1 cellular context compared by ENCODE assay signal in genomic region chr3:66386925-66387650, GRCh38.
TF ChIP-seq lines count a peak whose summit lies in the region.

No MANE protein-coding gene starts in this region.

TF ChIP-seq in GM12878, 131 proteins besides CTCF, POLR2A, EP300 and RAD21 (continued from another document):
- TF ChIP-seq, protein P1, sequence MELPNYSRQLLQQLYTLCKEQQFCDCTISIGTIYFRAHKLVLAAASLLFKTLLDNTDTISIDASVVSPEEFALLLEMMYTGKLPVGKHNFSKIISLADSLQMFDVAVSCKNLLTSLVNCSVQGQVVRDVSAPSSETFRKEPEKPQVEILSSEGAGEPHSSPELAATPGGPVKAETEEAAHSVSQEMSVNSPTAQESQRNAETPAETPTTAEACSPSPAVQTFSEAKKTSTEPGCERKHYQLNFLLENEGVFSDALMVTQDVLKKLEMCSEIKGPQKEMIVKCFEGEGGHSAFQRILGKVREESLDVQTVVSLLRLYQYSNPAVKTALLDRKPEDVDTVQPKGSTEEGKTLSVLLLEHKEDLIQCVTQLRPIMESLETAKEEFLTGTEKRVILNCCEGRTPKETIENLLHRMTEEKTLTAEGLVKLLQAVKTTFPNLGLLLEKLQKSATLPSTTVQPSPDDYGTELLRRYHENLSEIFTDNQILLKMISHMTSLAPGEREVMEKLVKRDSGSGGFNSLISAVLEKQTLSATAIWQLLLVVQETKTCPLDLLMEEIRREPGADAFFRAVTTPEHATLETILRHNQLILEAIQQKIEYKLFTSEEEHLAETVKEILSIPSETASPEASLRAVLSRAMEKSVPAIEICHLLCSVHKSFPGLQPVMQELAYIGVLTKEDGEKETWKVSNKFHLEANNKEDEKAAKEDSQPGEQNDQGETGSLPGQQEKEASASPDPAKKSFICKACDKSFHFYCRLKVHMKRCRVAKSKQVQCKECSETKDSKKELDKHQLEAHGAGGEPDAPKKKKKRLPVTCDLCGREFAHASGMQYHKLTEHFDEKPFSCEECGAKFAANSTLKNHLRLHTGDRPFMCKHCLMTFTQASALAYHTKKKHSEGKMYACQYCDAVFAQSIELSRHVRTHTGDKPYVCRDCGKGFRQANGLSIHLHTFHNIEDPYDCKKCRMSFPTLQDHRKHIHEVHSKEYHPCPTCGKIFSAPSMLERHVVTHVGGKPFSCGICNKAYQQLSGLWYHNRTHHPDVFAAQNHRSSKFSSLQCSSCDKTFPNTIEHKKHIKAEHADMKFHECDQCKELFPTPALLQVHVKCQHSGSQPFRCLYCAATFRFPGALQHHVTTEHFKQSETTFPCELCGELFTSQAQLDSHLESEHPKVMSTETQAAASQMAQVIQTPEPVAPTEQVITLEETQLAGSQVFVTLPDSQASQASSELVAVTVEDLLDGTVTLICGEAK (IDR thresholded peaks at IDR 0.05; ENCODE audit: borderline replicate concordance) = no peak
- TF ChIP-seq NFXL1 (IDR thresholded peaks at IDR 0.05; ENCODE audit: borderline replicate concordance) = no peak
- TF ChIP-seq RAD51 (IDR thresholded peaks at IDR 0.05) = peak; percentile 86
- peak; percentile 87 to 88 for TF ChIP-seq BHLHE40 (IDR thresholded peaks at IDR 0.05; ENCODE audit: borderline replicate concordance in 1 of 2, low read depth in 2 of 2, low read length in 1 of 2)
